ENCODE assay signal across 2 cellular contexts in genomic region chr4:4770610-4771009, GRCh38.
TF ChIP-seq lines count a peak whose summit lies in the region.

No MANE protein-coding gene starts in this region.

TF ChIP-seq in HepG2, 621 proteins besides CTCF, POLR2A, EP300 and RAD21:
- TF ChIP-seq HOXA9 (CRISPR knock-in tag; IDR thresholded peaks at IDR 0.05; ENCODE audit: borderline replicate concordance) (0 out of 2 replicates have a peak, but pooled peaks have one; percentile 39), PLRG1 (conservative IDR thresholded peaks at IDR 0.05) (0 out of 2 replicates have a peak, but pooled peaks have one; percentile 69), E2F2 (CRISPR knock-in tag; IDR thresholded peaks at IDR 0.05; ENCODE audit: borderline replicate concordance) (no peak), CREB1 (IDR thresholded peaks at IDR 0.05) (peak; percentile 93), CREB1 (CRISPR knock-in tag; IDR thresholded peaks at IDR 0.05) (no peak), EHMT2 (IDR thresholded peaks at IDR 0.05; ENCODE audit: borderline replicate concordance, low read depth, low read length) (no peak), ISX (CRISPR knock-in tag; conservative IDR thresholded peaks at IDR 0.05) (no peak), ATF7 (IDR thresholded peaks at IDR 0.05) (peak; percentile 72), ATF7 (CRISPR knock-in tag; IDR thresholded peaks at IDR 0.05) (no peak)

TF ChIP-seq in H1, 55 proteins besides CTCF, POLR2A, EP300 and RAD21:
- TF ChIP-seq HDAC6 (IDR thresholded peaks at IDR 0.05; ENCODE audit: low read depth, low read length) (no peak), EZH2 (IDR thresholded peaks at IDR 0.05; ENCODE audit: low read depth, low read length, severe bottlenecking) (no peak), TEAD4 (IDR thresholded peaks at IDR 0.05; ENCODE audit: low read depth, low read length) (no peak), CBX5 (IDR thresholded peaks at IDR 0.05; ENCODE audit: low read depth, low read length) (no peak), CREB1 (IDR thresholded peaks at IDR 0.05) (no peak), SUZ12 (IDR thresholded peaks at IDR 0.05; ENCODE audit: low read length) (no peak), KDM1A (IDR thresholded peaks at IDR 0.05; ENCODE audit: borderline replicate concordance, low read length) (no peak), TCF12 (IDR thresholded peaks at IDR 0.05; ENCODE audit: low read depth, low read length) (no peak), ATF2 (IDR thresholded peaks at IDR 0.05; ENCODE audit: low read length) (no peak), RXRA (IDR thresholded peaks at IDR 0.05; ENCODE audit: insufficient read depth, low read depth, low read length) (no peak), ZNF274 (IDR thresholded peaks at IDR 0.05; ENCODE audit: borderline replicate concordance, extremely low read depth, low read length) (no peak), CHD2 (IDR thresholded peaks at IDR 0.05; ENCODE audit: low read length) (no peak)
- TF ChIP-seq, protein P1, sequence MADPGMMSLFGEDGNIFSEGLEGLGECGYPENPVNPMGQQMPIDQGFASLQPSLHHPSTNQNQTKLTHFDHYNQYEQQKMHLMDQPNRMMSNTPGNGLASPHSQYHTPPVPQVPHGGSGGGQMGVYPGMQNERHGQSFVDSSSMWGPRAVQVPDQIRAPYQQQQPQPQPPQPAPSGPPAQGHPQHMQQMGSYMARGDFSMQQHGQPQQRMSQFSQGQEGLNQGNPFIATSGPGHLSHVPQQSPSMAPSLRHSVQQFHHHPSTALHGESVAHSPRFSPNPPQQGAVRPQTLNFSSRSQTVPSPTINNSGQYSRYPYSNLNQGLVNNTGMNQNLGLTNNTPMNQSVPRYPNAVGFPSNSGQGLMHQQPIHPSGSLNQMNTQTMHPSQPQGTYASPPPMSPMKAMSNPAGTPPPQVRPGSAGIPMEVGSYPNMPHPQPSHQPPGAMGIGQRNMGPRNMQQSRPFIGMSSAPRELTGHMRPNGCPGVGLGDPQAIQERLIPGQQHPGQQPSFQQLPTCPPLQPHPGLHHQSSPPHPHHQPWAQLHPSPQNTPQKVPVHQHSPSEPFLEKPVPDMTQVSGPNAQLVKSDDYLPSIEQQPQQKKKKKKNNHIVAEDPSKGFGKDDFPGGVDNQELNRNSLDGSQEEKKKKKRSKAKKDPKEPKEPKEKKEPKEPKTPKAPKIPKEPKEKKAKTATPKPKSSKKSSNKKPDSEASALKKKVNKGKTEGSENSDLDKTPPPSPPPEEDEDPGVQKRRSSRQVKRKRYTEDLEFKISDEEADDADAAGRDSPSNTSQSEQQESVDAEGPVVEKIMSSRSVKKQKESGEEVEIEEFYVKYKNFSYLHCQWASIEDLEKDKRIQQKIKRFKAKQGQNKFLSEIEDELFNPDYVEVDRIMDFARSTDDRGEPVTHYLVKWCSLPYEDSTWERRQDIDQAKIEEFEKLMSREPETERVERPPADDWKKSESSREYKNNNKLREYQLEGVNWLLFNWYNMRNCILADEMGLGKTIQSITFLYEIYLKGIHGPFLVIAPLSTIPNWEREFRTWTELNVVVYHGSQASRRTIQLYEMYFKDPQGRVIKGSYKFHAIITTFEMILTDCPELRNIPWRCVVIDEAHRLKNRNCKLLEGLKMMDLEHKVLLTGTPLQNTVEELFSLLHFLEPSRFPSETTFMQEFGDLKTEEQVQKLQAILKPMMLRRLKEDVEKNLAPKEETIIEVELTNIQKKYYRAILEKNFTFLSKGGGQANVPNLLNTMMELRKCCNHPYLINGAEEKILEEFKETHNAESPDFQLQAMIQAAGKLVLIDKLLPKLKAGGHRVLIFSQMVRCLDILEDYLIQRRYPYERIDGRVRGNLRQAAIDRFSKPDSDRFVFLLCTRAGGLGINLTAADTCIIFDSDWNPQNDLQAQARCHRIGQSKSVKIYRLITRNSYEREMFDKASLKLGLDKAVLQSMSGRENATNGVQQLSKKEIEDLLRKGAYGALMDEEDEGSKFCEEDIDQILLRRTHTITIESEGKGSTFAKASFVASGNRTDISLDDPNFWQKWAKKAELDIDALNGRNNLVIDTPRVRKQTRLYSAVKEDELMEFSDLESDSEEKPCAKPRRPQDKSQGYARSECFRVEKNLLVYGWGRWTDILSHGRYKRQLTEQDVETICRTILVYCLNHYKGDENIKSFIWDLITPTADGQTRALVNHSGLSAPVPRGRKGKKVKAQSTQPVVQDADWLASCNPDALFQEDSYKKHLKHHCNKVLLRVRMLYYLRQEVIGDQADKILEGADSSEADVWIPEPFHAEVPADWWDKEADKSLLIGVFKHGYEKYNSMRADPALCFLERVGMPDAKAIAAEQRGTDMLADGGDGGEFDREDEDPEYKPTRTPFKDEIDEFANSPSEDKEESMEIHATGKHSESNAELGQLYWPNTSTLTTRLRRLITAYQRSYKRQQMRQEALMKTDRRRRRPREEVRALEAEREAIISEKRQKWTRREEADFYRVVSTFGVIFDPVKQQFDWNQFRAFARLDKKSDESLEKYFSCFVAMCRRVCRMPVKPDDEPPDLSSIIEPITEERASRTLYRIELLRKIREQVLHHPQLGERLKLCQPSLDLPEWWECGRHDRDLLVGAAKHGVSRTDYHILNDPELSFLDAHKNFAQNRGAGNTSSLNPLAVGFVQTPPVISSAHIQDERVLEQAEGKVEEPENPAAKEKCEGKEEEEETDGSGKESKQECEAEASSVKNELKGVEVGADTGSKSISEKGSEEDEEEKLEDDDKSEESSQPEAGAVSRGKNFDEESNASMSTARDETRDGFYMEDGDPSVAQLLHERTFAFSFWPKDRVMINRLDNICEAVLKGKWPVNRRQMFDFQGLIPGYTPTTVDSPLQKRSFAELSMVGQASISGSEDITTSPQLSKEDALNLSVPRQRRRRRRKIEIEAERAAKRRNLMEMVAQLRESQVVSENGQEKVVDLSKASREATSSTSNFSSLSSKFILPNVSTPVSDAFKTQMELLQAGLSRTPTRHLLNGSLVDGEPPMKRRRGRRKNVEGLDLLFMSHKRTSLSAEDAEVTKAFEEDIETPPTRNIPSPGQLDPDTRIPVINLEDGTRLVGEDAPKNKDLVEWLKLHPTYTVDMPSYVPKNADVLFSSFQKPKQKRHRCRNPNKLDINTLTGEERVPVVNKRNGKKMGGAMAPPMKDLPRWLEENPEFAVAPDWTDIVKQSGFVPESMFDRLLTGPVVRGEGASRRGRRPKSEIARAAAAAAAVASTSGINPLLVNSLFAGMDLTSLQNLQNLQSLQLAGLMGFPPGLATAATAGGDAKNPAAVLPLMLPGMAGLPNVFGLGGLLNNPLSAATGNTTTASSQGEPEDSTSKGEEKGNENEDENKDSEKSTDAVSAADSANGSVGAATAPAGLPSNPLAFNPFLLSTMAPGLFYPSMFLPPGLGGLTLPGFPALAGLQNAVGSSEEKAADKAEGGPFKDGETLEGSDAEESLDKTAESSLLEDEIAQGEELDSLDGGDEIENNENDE (IDR thresholded peaks at IDR 0.05; ENCODE audit: insufficient replicate concordance, low read length), result no peak
